In genomic region chr17:1629647-1630310, GRCh38 we compare ENCODE assay signal across 8 cellular contexts. TPM values are rescaled to one million over a fixed set of nuclear protein-coding genes. Genes with fewer than 3 reads are reported as not detected.
DNase-seq lines count a peak whose midpoint lies in the region; ATAC-seq and TF ChIP-seq lines count a peak whose summit lies in the region.

No MANE protein-coding gene starts in this region.

- DNase-seq in NCI-H2196 (lab: John Stamatoyannopoulos, UW; ENCODE audit: unreplicated experiment) (peak; percentile 3), NCI-H2196 treated with DMSO at 0.1 percent for 48 hours (lab: John Stamatoyannopoulos, UW; ENCODE audit: unreplicated experiment) (no peak), OCI-M2 (lab: John Stamatoyannopoulos, UW; ENCODE audit: unreplicated experiment) (peak; percentile 27), foreskin keratinocyte (peak; percentile 20 to 39), osteocyte (ENCODE audit: extremely low spot score, unreplicated experiment) (no peak), type B pancreatic cell (ENCODE audit: extremely low spot score, unreplicated experiment) (no peak), DMS153 (lab: John Stamatoyannopoulos, UW) (no peak)

- ATAC-seq in activated T-helper 17 cell treated with anti-CD3 and anti-CD28 coated beads, Interleukin-2, amount 50 U/mL, for 72 hours (replicated peaks), result peak; percentile 51
- peak; percentile 41 for ATAC-seq in foreskin keratinocyte

- H3K27me3 ChIP-seq in foreskin keratinocyte, result peaks cover 31% of the 10 kb centered on the region

- H3K27ac ChIP-seq in foreskin keratinocyte, result no peak overlapping the region

- TF ChIP-seq CTCF in foreskin keratinocyte (conservative IDR thresholded peaks at IDR 0.05), result peak; percentile 93
- peak; percentile 57 for TF ChIP-seq CTCF in osteocyte (IDR thresholded peaks at IDR 0.05)
- peak; percentile 57 for TF ChIP-seq CTCF in type B pancreatic cell (conservative IDR thresholded peaks at IDR 0.05)

- H3K27ac Mint-ChIP-seq in activated T-helper 17 cell treated with anti-CD3 and anti-CD28 coated beads, Interleukin-2, amount 50 U/mL, for 72 hours, result peak overlapping the region; percentile 34
- peak overlapping the region; percentile 80 for H3K27ac Mint-ChIP-seq in osteocyte (ENCODE audit: unreplicated experiment)
- H3K27ac Mint-ChIP-seq in type B pancreatic cell, result peak overlapping the region; percentile 86

- H3K4me1 ChIP-seq in foreskin keratinocyte, result no peaks in the 10 kb centered on the region

- no peaks in the 10 kb centered on the region for H3K36me3 Mint-ChIP-seq in activated T-helper 17 cell treated with anti-CD3 and anti-CD28 coated beads, Interleukin-2, amount 50 U/mL, for 72 hours (ENCODE audit: low read depth)
- H3K36me3 Mint-ChIP-seq in osteocyte (ENCODE audit: unreplicated experiment), result no peaks in the 10 kb centered on the region
- H3K36me3 Mint-ChIP-seq in type B pancreatic cell, result no peaks in the 10 kb centered on the region

- peak overlapping the region; percentile 93 for H3K4me3 Mint-ChIP-seq in activated T-helper 17 cell treated with anti-CD3 and anti-CD28 coated beads, Interleukin-2, amount 50 U/mL, for 72 hours
- H3K4me3 Mint-ChIP-seq in osteocyte (ENCODE audit: unreplicated experiment), result peak overlapping the region; percentile 75
- peak overlapping the region; percentile 88 for H3K4me3 Mint-ChIP-seq in type B pancreatic cell

- H3K27me3 Mint-ChIP-seq in activated T-helper 17 cell treated with anti-CD3 and anti-CD28 coated beads, Interleukin-2, amount 50 U/mL, for 72 hours, result peaks cover 10% of the 10 kb centered on the region
- H3K27me3 Mint-ChIP-seq in osteocyte (ENCODE audit: unreplicated experiment) (peaks cover 29% of the 10 kb centered on the region), type B pancreatic cell (peaks cover 45% of the 10 kb centered on the region)

- H3K9me3 Mint-ChIP-seq in activated T-helper 17 cell treated with anti-CD3 and anti-CD28 coated beads, Interleukin-2, amount 50 U/mL, for 72 hours, result no peaks in the 10 kb centered on the region
- H3K9me3 Mint-ChIP-seq in osteocyte (ENCODE audit: unreplicated experiment) (no peaks in the 10 kb centered on the region), type B pancreatic cell (no peaks in the 10 kb centered on the region)

- no peaks in the 10 kb centered on the region for H3K4me1 Mint-ChIP-seq in activated T-helper 17 cell treated with anti-CD3 and anti-CD28 coated beads, Interleukin-2, amount 50 U/mL, for 72 hours
- H3K4me1 Mint-ChIP-seq in osteocyte (ENCODE audit: unreplicated experiment) (peaks cover 16% of the 10 kb centered on the region), type B pancreatic cell (ENCODE audit: unreplicated experiment) (peaks cover 18% of the 10 kb centered on the region)

RNA-seq across cellular contexts. Expression of gene SLC43A2, which starts 1.1 kb away (rescaled TPM):
- 1 to 10 TPM in 1 of 2 donors, under 1 TPM in 1; 0.52 to 1.6 TPM for total RNA-seq in activated T-helper 17 cell treated with anti-CD3 and anti-CD28 coated beads, Interleukin-2, amount 50 U/mL, for 72 hours
- total RNA-seq in foreskin keratinocyte (2.0 and 3.1 TPM in 2 replicates), osteocyte (4.7 and 7.3 TPM in 2 replicates), type B pancreatic cell (ENCODE audit: low replicate concordance) (23.5 and 28.6 TPM in 2 replicates)
- 1.9 and 2.3 TPM in 2 replicates for polyA plus RNA-seq in foreskin keratinocyte

RNA-seq across cellular contexts. Expression of gene SCARF1, which starts 15.8 kb away (rescaled TPM):
- 1 to 10 TPM; 2.5 to 5.7 TPM for total RNA-seq in activated T-helper 17 cell treated with anti-CD3 and anti-CD28 coated beads, Interleukin-2, amount 50 U/mL, for 72 hours
- total RNA-seq in foreskin keratinocyte (0.10 TPM in 1 of 2 replicates, not detected in the other), osteocyte (0.21 and 0.64 TPM in 2 replicates), type B pancreatic cell (ENCODE audit: low replicate concordance) (0.97 and 1.3 TPM in 2 replicates)
- polyA plus RNA-seq in foreskin keratinocyte, result 0.02 and 0.03 TPM in 2 replicates

RNA-seq across cellular contexts. Expression of gene RILP, which starts 19.9 kb away (rescaled TPM):
- total RNA-seq in activated T-helper 17 cell treated with anti-CD3 and anti-CD28 coated beads, Interleukin-2, amount 50 U/mL, for 72 hours, result 1 to 10 TPM; 2.4 to 6.1 TPM
- total RNA-seq in foreskin keratinocyte, result 5.1 and 5.5 TPM in 2 replicates
- polyA plus RNA-seq in foreskin keratinocyte, result 6.7 and 7.5 TPM in 2 replicates
- total RNA-seq in osteocyte, result 1.2 and 2.6 TPM in 2 replicates
- total RNA-seq in type B pancreatic cell (ENCODE audit: low replicate concordance), result 5.9 and 6.4 TPM in 2 replicates

RNA-seq across cellular contexts. Expression of gene PRPF8, which starts 54.9 kb away (rescaled TPM):
- 100 to 1,000 TPM; 353 to 426 TPM for total RNA-seq in activated T-helper 17 cell treated with anti-CD3 and anti-CD28 coated beads, Interleukin-2, amount 50 U/mL, for 72 hours
- total RNA-seq in foreskin keratinocyte, result 188 and 214 TPM in 2 replicates
- polyA plus RNA-seq in foreskin keratinocyte, result 213 and 239 TPM in 2 replicates
- total RNA-seq in osteocyte, result 238 and 262 TPM in 2 replicates
- 277 and 321 TPM in 2 replicates for total RNA-seq in type B pancreatic cell (ENCODE audit: low replicate concordance)

Comparison
In these comparisons a context has a peak if more than half of its experiments do, and no peak if none do; other contexts are left out.
1. DNase-seq: peak in NCI-H2196 (single experiment), OCI-M2 (single experiment) and foreskin keratinocyte (2 of 2); none in NCI-H2196 treated with DMSO at 0.1 percent for 48 hours (single experiment), osteocyte (single experiment), type B pancreatic cell (single experiment) and DMS153 (single experiment).
2. H3K27ac Mint-ChIP-seq: peak in every context shown above with its lines; median percentile 86 in type B pancreatic cell; 80 in osteocyte; 34 in activated T-helper 17 cell treated with anti-CD3 and anti-CD28 coated beads, Interleukin-2, amount 50 U/mL, for 72 hours.
3. Peak in every context shown above with its lines, with median percentiles within 50 percentile points of each other: H3K4me3 Mint-ChIP-seq and CTCF ChIP-seq.